Comparison of ENCODE assay signal across 7 cellular contexts in genomic region chr18:58180738-58181353, GRCh38.
DNase-seq lines count a peak whose midpoint lies in the region; FAIRE-seq and TF ChIP-seq lines count a peak whose summit lies in the region.

No MANE protein-coding gene starts in this region.

- H3K27ac ChIP-seq in astrocyte (ENCODE audit: low read depth, low read length) = no peak overlapping the region

- TF ChIP-seq CTCF in GM12865 (IDR thresholded peaks at IDR 0.05; ENCODE audit: insufficient read depth, low read depth, low read length, missing control alignments) (peak; percentile 82), astrocyte (IDR thresholded peaks at IDR 0.05; ENCODE audit: insufficient read depth, low read depth, low read length) (peak; percentile 88)

- H3K27me3 ChIP-seq in astrocyte (ENCODE audit: insufficient read depth, low read length) = no peaks in the 10 kb centered on the region

- DNase-seq in GM12865 (ENCODE audit: low read depth) = peak; percentile 66
- peak; percentile 10 for DNase-seq in MV-4-11 (lab: John Stamatoyannopoulos, UW)
- peak; percentile 22 for DNase-seq in T-helper 2 cell treated with Interferon-gamma antibody and Interleukin-4, amounts not matched to agents 5 μg/mL and 100 μg/mL, for 36 hours (ENCODE audit: low spot score)
- DNase-seq in astrocyte (ENCODE audit: low read depth) = no peak
- peak; percentile 70 for DNase-seq in islet precursor cell
- DNase-seq in stimulated activated CD4-positive, alpha-beta T cell treated with anti-CD3 and anti-CD28 coated beads, Interleukin-4, amount 100 ng/mL, for 4 hours = peak; percentile 38 to 52
- no peak for DNase-seq in OCI-M2 (lab: John Stamatoyannopoulos, UW; ENCODE audit: unreplicated experiment)

- H3K4me3 ChIP-seq in GM12865 (ENCODE audit: low read depth, low read length) = no peak overlapping the region
- no peak overlapping the region for H3K4me3 ChIP-seq in astrocyte (ENCODE audit: insufficient read depth, low read depth, low read length)

- H3K9ac ChIP-seq in astrocyte (ENCODE audit: low read length) = no peak overlapping the region

- FAIRE-seq in astrocyte (lab: Jason Lieb, UNC) = no peak

- no peaks in the 10 kb centered on the region for H4K20me1 ChIP-seq in astrocyte (ENCODE audit: insufficient read depth, low read length)

- H3K36me3 Mint-ChIP-seq in T-helper 2 cell treated with Interferon-gamma antibody and Interleukin-4, amounts not matched to agents 5 μg/mL and 100 μg/mL, for 36 hours (ENCODE audit: low read depth) = no peaks in the 10 kb centered on the region
- no peaks in the 10 kb centered on the region for H3K36me3 Mint-ChIP-seq in astrocyte (ENCODE audit: low read depth, unreplicated experiment)

- H3K4me3 Mint-ChIP-seq in T-helper 2 cell treated with Interferon-gamma antibody and Interleukin-4, amounts not matched to agents 5 μg/mL and 100 μg/mL, for 36 hours = no peak overlapping the region
- no peak overlapping the region for H3K4me3 Mint-ChIP-seq in astrocyte (ENCODE audit: unreplicated experiment)

- H3K79me2 ChIP-seq in astrocyte (ENCODE audit: insufficient read depth, low read length) = no peaks in the 10 kb centered on the region

- no peaks in the 10 kb centered on the region for H3K4me1 Mint-ChIP-seq in T-helper 2 cell treated with Interferon-gamma antibody and Interleukin-4, amounts not matched to agents 5 μg/mL and 100 μg/mL, for 36 hours (ENCODE audit: low read depth)
- peaks cover 31% of the 10 kb centered on the region for H3K4me1 Mint-ChIP-seq in astrocyte (ENCODE audit: low read depth, unreplicated experiment)

- peaks cover 4% of the 10 kb centered on the region for H3K27me3 Mint-ChIP-seq in T-helper 2 cell treated with Interferon-gamma antibody and Interleukin-4, amounts not matched to agents 5 μg/mL and 100 μg/mL, for 36 hours (ENCODE audit: low read depth)
- H3K27me3 Mint-ChIP-seq in astrocyte (ENCODE audit: low read depth, unreplicated experiment) = no peaks in the 10 kb centered on the region

- no peak overlapping the region for H3K27ac Mint-ChIP-seq in T-helper 2 cell treated with Interferon-gamma antibody and Interleukin-4, amounts not matched to agents 5 μg/mL and 100 μg/mL, for 36 hours
- peak overlapping the region; percentile 12 for H3K27ac Mint-ChIP-seq in astrocyte (ENCODE audit: unreplicated experiment)

- H3K9me3 Mint-ChIP-seq in T-helper 2 cell treated with Interferon-gamma antibody and Interleukin-4, amounts not matched to agents 5 μg/mL and 100 μg/mL, for 36 hours = no peaks in the 10 kb centered on the region
- H3K9me3 Mint-ChIP-seq in astrocyte (ENCODE audit: unreplicated experiment) = no peaks in the 10 kb centered on the region

- H3K4me2 ChIP-seq in astrocyte (ENCODE audit: low read length) = no peak overlapping the region

- peaks cover 18% of the 10 kb centered on the region for H3K4me1 ChIP-seq in astrocyte (ENCODE audit: insufficient read depth, low read length)

- H3K36me3 ChIP-seq in astrocyte (ENCODE audit: insufficient read depth, low read length) = no peaks in the 10 kb centered on the region

- H2AFZ ChIP-seq in astrocyte (ENCODE audit: low read depth, low read length) = no peak overlapping the region

- no peaks in the 10 kb centered on the region for H3K9me3 ChIP-seq in astrocyte (ENCODE audit: insufficient read depth, low read depth, low read length)

Comparison
In these comparisons a context has a peak if more than half of its experiments do, and no peak if none do; other contexts are left out.
1. DNase-seq: peak in GM12865 (single experiment), MV-4-11 (single experiment), T-helper 2 cell treated with Interferon-gamma antibody and Interleukin-4, amounts not matched to agents 5 μg/mL and 100 μg/mL, for 36 hours (single experiment), islet precursor cell (single experiment) and stimulated activated CD4-positive, alpha-beta T cell treated with anti-CD3 and anti-CD28 coated beads, Interleukin-4, amount 100 ng/mL, for 4 hours (2 of 2); none in astrocyte (single experiment) and OCI-M2 (single experiment).